Comparison of ENCODE assay signal across 30 cellular contexts in the genomic region with DNA sequence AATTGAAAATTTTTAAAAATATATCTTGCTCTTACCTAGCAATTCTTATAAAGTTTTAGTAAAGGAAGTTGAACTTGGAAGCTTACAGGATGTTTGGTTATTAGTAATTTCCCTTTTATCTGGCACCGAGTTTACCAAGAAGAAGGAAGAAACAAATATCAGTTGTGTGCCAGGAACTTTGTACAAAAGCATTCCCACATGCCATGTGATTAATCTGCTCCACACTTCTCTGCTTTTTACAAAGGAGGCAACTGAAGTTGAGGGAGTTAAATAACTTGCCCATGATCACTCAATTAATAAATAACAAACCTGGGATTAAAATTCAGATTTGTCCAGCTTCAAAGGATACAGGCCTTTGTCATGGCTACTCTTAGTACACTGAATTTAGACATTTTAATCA.
DNase-seq lines count a peak whose midpoint lies in the region; ATAC-seq, FAIRE-seq and TF ChIP-seq lines count a peak whose summit lies in the region.
"Had no signal": no experiment of that assay in that cellular context is flagged by ENCODE, and none has a peak within 500 bp of the region (broad histone marks: within the 10 kb centered on the region; RNA-seq: fewer than 3 reads in every experiment).

No MANE protein-coding gene starts in this region.

- TF ChIP-seq POLR2A in upper lobe of left lung (IDR thresholded peaks at IDR 0.05) (no peak), breast epithelium (IDR thresholded peaks at IDR 0.05) (no peak)

- ATAC-seq in natural killer cell = no peak
- ATAC-seq in natural killer cell treated with Interleukin-12 subunit alpha and Interleukin-12 subunit beta and Interleukin-15 and Interleukin-18, amount 100 ng/mL, for 72 hours = no peak
- no peak for ATAC-seq in upper lobe of left lung (ENCODE audit: low FRiP score in 2 of 2)
- ATAC-seq: PC-3, WTC11 had no signal

- DNase-seq in natural killer cell (no peak), kidney (no peak), upper lobe of left lung (no peak), colonic mucosa (no peak), HPDE6-E6E7 (ENCODE audit: extremely low spot score) (no peak), breast epithelium (ENCODE audit: low spot score in 2 of 2) (no peak)
- no peak for DNase-seq in natural killer cell treated with Interleukin-12 subunit alpha and Interleukin-12 subunit beta and Interleukin-15 and Interleukin-18, amount 100 ng/mL, for 72 hours (ENCODE audit: low spot score)
- DNase-seq: activated CD4-positive, alpha-beta T cell treated with anti-CD3 and anti-CD28 coated beads, Interleukin-2, amount 50 U/mL, for 4 hours; activated CD8-positive, alpha-beta memory T cell treated with anti-CD3 and anti-CD28 coated beads, Interleukin-2, amount 50 U/mL, for 48 hours; AML-193; COR-L47; DMS79; endodermal cell; KBM-7; mesenchymal stem cell; naive B cell; NCI-H146; NCI-H2171; NCI-H510A treated with DMSO at 0.1 percent for 48 hours; PC-3; Right ventricle myocardium superior; T-helper 9 cell; uterus had no signal

- H2AFZ ChIP-seq in parathyroid adenoma = no peak overlapping the region

- no peaks in the 10 kb centered on the region for H3K79me2 ChIP-seq in parathyroid adenoma

- H3K9me3 ChIP-seq in kidney (ENCODE audit: control insufficient read depth in 1 of 2, low read length in 2 of 2) (no peaks in the 10 kb centered on the region), parathyroid adenoma (ENCODE audit: control insufficient read depth, low read length) (no peaks in the 10 kb centered on the region), upper lobe of left lung (no peaks in the 10 kb centered on the region), colonic mucosa (no peaks in the 10 kb centered on the region), breast epithelium (no peaks in the 10 kb centered on the region)
- H3K9me3 ChIP-seq: ascending aorta, uterus had no signal

- no peaks in the 10 kb centered on the region for H3K27me3 ChIP-seq in parathyroid adenoma (ENCODE audit: control insufficient read depth, insufficient read depth, low read length)
- peaks cover 0 to 4% (median 0%) of the 10 kb centered on the region in 4 donors for H3K27me3 ChIP-seq in upper lobe of left lung
- H3K27me3 ChIP-seq in colonic mucosa = no peaks in the 10 kb centered on the region
- H3K27me3 ChIP-seq in breast epithelium = no peaks in the 10 kb centered on the region
- H3K27me3 ChIP-seq: ascending aorta, uterus had no signal

- FAIRE-seq in kidney (lab: Jason Lieb, UNC) = peak; percentile 76
- FAIRE-seq: A204.1, H54, keratinocyte had no signal

- 12 to 38% methylated on average over 1 of the region's 1 CpG for WGBS in upper lobe of left lung, 2 donors

- no peak for TF ChIP-seq EP300 in upper lobe of left lung (IDR thresholded peaks at IDR 0.05)

- no peak overlapping the region for H3K4me3 Mint-ChIP-seq in natural killer cell
- H3K4me3 Mint-ChIP-seq in natural killer cell treated with Interleukin-12 subunit alpha and Interleukin-12 subunit beta and Interleukin-15 and Interleukin-18, amount 100 ng/mL, for 72 hours = no peak overlapping the region
- H3K4me3 Mint-ChIP-seq: activated naive CD8-positive, alpha-beta T cell; endodermal cell; WTC11 had no signal

- no peak for TF ChIP-seq CTCF in natural killer cell (IDR thresholded peaks at IDR 0.05)
- no peak for TF ChIP-seq CTCF in kidney (IDR thresholded peaks at IDR 0.05; ENCODE audit: borderline replicate concordance, extremely low read depth, insufficient read depth)
- no peak for TF ChIP-seq CTCF in parathyroid adenoma (IDR thresholded peaks at IDR 0.05)
- TF ChIP-seq CTCF in upper lobe of left lung (IDR thresholded peaks at IDR 0.05) = no peak
- TF ChIP-seq CTCF in colonic mucosa (IDR thresholded peaks at IDR 0.05) = no peak
- TF ChIP-seq CTCF in breast epithelium (IDR thresholded peaks at IDR 0.05) = no peak

- H3K27ac ChIP-seq in kidney (ENCODE audit: low read depth in 2 of 2, low read length in 2 of 2) (peak overlapping the region in 1 of 2 donors; percentile 12), parathyroid adenoma (peak overlapping the region; percentile 25), upper lobe of left lung (peak overlapping the region in 3 of 4 donors; percentile 8 to 20 (median 9)), colonic mucosa (no peak overlapping the region), breast epithelium (no peak overlapping the region)
- H3K27ac ChIP-seq: ascending aorta, uterus had no signal

- H3K4me1 ChIP-seq in kidney (ENCODE audit: control insufficient read depth in 1 of 2, insufficient read depth in 1 of 2, low read depth in 1 of 2, low read length in 2 of 2) (no peaks in the 10 kb centered on the region), parathyroid adenoma (no peaks in the 10 kb centered on the region), upper lobe of left lung (peaks cover 0 to 19% (median 0%) of the 10 kb centered on the region in 4 donors), colonic mucosa (no peaks in the 10 kb centered on the region), breast epithelium (no peaks in the 10 kb centered on the region)
- H3K4me1 ChIP-seq: ascending aorta, uterus had no signal

- H3K27ac Mint-ChIP-seq in natural killer cell = peak overlapping the region; percentile 35 to 64
- peak overlapping the region in 1 of 2 donors; percentile 51 for H3K27ac Mint-ChIP-seq in natural killer cell treated with Interleukin-12 subunit alpha and Interleukin-12 subunit beta and Interleukin-15 and Interleukin-18, amount 100 ng/mL, for 72 hours
- H3K27ac Mint-ChIP-seq: activated naive CD8-positive, alpha-beta T cell; endodermal cell; WTC11 had no signal

- peaks cover 26% of the 10 kb centered on the region for H3K36me3 Mint-ChIP-seq in natural killer cell
- H3K36me3 Mint-ChIP-seq in natural killer cell treated with Interleukin-12 subunit alpha and Interleukin-12 subunit beta and Interleukin-15 and Interleukin-18, amount 100 ng/mL, for 72 hours = peaks cover 24% of the 10 kb centered on the region
- H3K36me3 Mint-ChIP-seq: WTC11 had no signal

- H3K4me2 ChIP-seq in parathyroid adenoma (ENCODE audit: low read length) = no peak overlapping the region

- H3K27me3 Mint-ChIP-seq in natural killer cell (ENCODE audit: low read depth in 2 of 2) = no peaks in the 10 kb centered on the region
- no peaks in the 10 kb centered on the region for H3K27me3 Mint-ChIP-seq in natural killer cell treated with Interleukin-12 subunit alpha and Interleukin-12 subunit beta and Interleukin-15 and Interleukin-18, amount 100 ng/mL, for 72 hours
- H3K27me3 Mint-ChIP-seq: activated naive CD8-positive, alpha-beta T cell; naive B cell had no signal

- peaks cover 28 to 35% of the 10 kb centered on the region in 2 donors for H3K4me1 Mint-ChIP-seq in natural killer cell
- H3K4me1 Mint-ChIP-seq in natural killer cell treated with Interleukin-12 subunit alpha and Interleukin-12 subunit beta and Interleukin-15 and Interleukin-18, amount 100 ng/mL, for 72 hours (ENCODE audit: low read depth in 2 of 2) = peaks cover 9 to 22% of the 10 kb centered on the region in 2 donors

- H3K4me3 ChIP-seq in kidney (ENCODE audit: low read length in 2 of 2) (no peak overlapping the region), parathyroid adenoma (ENCODE audit: low read depth, low read length) (no peak overlapping the region), upper lobe of left lung (no peak overlapping the region), colonic mucosa (no peak overlapping the region), breast epithelium (no peak overlapping the region)
- H3K4me3 ChIP-seq: ascending aorta, uterus had no signal

- no peaks in the 10 kb centered on the region for H3K9me3 Mint-ChIP-seq in natural killer cell
- no peaks in the 10 kb centered on the region for H3K9me3 Mint-ChIP-seq in natural killer cell treated with Interleukin-12 subunit alpha and Interleukin-12 subunit beta and Interleukin-15 and Interleukin-18, amount 100 ng/mL, for 72 hours
- H3K9me3 Mint-ChIP-seq: endodermal cell, naive B cell had no signal

- intact Hi-C loops in natural killer cell (cut with micrococcal nuclease) (no loop called here), kidney (cut with DNase I) (no loop called here), colonic mucosa (cut with DNase I) (no loop called here), breast epithelium (cut with DNase I; ENCODE audit: low total_unique reads) (no loop called here)

- H3K9ac ChIP-seq in kidney (ENCODE audit: low read length in 2 of 2) = no peak overlapping the region
- no peak overlapping the region for H3K9ac ChIP-seq in parathyroid adenoma
- no peak overlapping the region for H3K9ac ChIP-seq in colonic mucosa (ENCODE audit: low read depth in 2 of 2, low read length in 2 of 2)

- H3K36me3 ChIP-seq in kidney (ENCODE audit: control insufficient read depth in 1 of 2, insufficient read depth in 2 of 2, low read length in 2 of 2) = no peaks in the 10 kb centered on the region
- H3K36me3 ChIP-seq in parathyroid adenoma (ENCODE audit: control insufficient read depth, insufficient read depth, low read length) = no peaks in the 10 kb centered on the region
- no peaks in the 10 kb centered on the region for H3K36me3 ChIP-seq in upper lobe of left lung
- no peaks in the 10 kb centered on the region for H3K36me3 ChIP-seq in colonic mucosa
- H3K36me3 ChIP-seq in breast epithelium = no peaks in the 10 kb centered on the region
- H3K36me3 ChIP-seq: ascending aorta, uterus had no signal

Comparison
In these comparisons a context has a peak if more than half of its experiments do, and no peak if none do; other contexts are left out.
1. H3K27ac ChIP-seq: peak in parathyroid adenoma (single experiment) and upper lobe of left lung (3 of 4); none in colonic mucosa (single experiment) and breast epithelium (0 of 2).